13 cellular contexts compared by ENCODE assay signal in the genomic region with DNA sequence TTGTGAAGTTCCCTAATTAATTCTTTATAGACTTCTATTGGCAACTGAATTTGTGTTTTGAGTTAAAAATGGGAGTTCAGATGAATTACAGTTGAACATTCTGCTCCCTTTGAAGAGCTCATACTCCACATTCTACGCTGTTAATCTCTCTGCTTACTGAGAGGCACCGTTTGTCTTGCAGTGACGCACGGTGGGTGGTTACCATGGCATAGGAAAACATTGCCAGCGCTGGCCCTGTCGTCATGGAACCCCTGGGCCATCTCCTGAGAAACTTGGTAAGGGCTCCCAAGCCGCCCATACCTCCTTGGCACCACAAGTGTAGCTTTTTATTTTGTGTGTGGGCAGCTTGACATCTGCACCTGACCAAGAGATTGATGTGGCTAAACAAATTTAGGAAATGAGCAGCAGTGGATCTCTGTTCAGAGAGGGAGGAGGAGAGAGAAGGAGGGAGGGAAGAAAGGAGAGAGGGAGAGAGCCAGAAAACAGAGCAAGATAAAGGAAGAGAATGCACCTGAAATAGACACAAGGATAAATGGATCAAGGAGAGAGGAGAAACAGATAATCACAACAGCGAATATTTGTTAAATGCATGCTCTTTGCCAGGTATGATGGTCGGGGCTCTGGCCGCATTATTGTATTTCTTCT.
DNase-seq lines count a peak whose midpoint lies in the region; ATAC-seq and TF ChIP-seq lines count a peak whose summit lies in the region.
"Had no signal": no experiment of that assay in that cellular context is flagged by ENCODE, and none has a peak within 500 bp of the region (broad histone marks: within the 10 kb centered on the region; RNA-seq: fewer than 3 reads in every experiment).

No MANE protein-coding gene starts in this region.

- H3K4me3 ChIP-seq in suprapubic skin: no peak overlapping the region
- H3K4me3 ChIP-seq: cardiac muscle cell, smooth muscle cell had no signal

- H3K4me1 ChIP-seq in suprapubic skin: no peaks in the 10 kb centered on the region

- H3K27ac ChIP-seq in suprapubic skin: no peak overlapping the region
- H3K27ac ChIP-seq: cardiac muscle cell had no signal

- TF ChIP-seq EP300 in suprapubic skin (IDR thresholded peaks at IDR 0.05): peak; percentile 25

- no peaks in the 10 kb centered on the region for H3K36me3 ChIP-seq in suprapubic skin
- H3K36me3 ChIP-seq: cardiac muscle cell had no signal

- no peaks in the 10 kb centered on the region for H3K27me3 ChIP-seq in suprapubic skin
- H3K27me3 ChIP-seq: cardiac muscle cell had no signal

- no peak for ATAC-seq in HG02759 (IDR thresholded peaks at IDR 0.05; ENCODE audit: unreplicated experiment)

- peaks cover 8% of the 10 kb centered on the region for H3K9me3 ChIP-seq in suprapubic skin

- no peak for TF ChIP-seq POLR2A in suprapubic skin (IDR thresholded peaks at IDR 0.05)

- WGBS in suprapubic skin: 45% methylated on average over 10 of the region's 10 CpGs

- DNase-seq in NCI-H69 (lab: John Stamatoyannopoulos, UW): peak; percentile 36
- peak; percentile 67 for DNase-seq in globus pallidus (ENCODE audit: low spot score)
- DNase-seq in midbrain (lab: John Stamatoyannopoulos, UW): peak; percentile 59
- no peak for DNase-seq in suprapubic skin (ENCODE audit: low spot score in 2 of 2)
- no peak for DNase-seq in activated CD4-positive, alpha-beta T cell treated with anti-CD3 and anti-CD28 coated beads, Interleukin-2, amount 50 U/mL, for 1 hour
- DNase-seq in RKO (ENCODE audit: low spot score): no peak
- DNase-seq: activated CD8-positive, alpha-beta memory T cell treated with anti-CD3 and anti-CD28 coated beads for 24 hours; activated naive CD4-positive, alpha-beta T cell treated with Interleukin-2 at 50 U/mL for 16 hours; NCI-H1048; NCI-H2227 treated with DMSO at 0.1 percent for 48 hours had no signal

- no peak for TF ChIP-seq CTCF in suprapubic skin (IDR thresholded peaks at IDR 0.05)

Comparison
In these comparisons a context has a peak if more than half of its experiments do, and no peak if none do; other contexts are left out.
1. DNase-seq: peak in NCI-H69 (single experiment), globus pallidus (single experiment) and midbrain (single experiment); none in suprapubic skin (0 of 2), activated CD4-positive, alpha-beta T cell treated with anti-CD3 and anti-CD28 coated beads, Interleukin-2, amount 50 U/mL, for 1 hour (single experiment) and RKO (single experiment).